Comparison of ENCODE assay signal across 14 cellular contexts in genomic region chr5:112869948-112870347, GRCh38. TPM values are rescaled to one million over a fixed set of nuclear protein-coding genes. Genes with fewer than 3 reads are reported as not detected.
DNase-seq lines count a peak whose midpoint lies in the region; ATAC-seq and TF ChIP-seq lines count a peak whose summit lies in the region.
"Had no signal": no experiment of that assay in that cellular context is flagged by ENCODE, and none has a peak within 500 bp of the region (broad histone marks: within the 10 kb centered on the region; RNA-seq: fewer than 3 reads in every experiment).

No MANE protein-coding gene starts in this region.

- H3K27ac Mint-ChIP-seq in Calu3 (ENCODE audit: unreplicated experiment): no peak overlapping the region

- no peak overlapping the region for H3K4me3 Mint-ChIP-seq in Calu3 (ENCODE audit: low read depth, unreplicated experiment)
- H3K4me3 Mint-ChIP-seq: natural killer cell had no signal

- H3K27me3 Mint-ChIP-seq in Calu3 (ENCODE audit: unreplicated experiment): no peaks in the 10 kb centered on the region

- no peaks in the 10 kb centered on the region for H3K9me3 Mint-ChIP-seq in Calu3 (ENCODE audit: low read depth, unreplicated experiment)
- H3K9me3 Mint-ChIP-seq: natural killer cell had no signal

- H3K36me3 Mint-ChIP-seq in Calu3 (ENCODE audit: insufficient read depth, unreplicated experiment): peaks cover 65% of the 10 kb centered on the region

- peak overlapping the region; percentile 75 for H3K27ac ChIP-seq in VCaP
- H3K27ac ChIP-seq: spleen, WERI-Rb-1 had no signal

- DNase-seq in NCI-H2196 treated with DMSO at 0.1 percent for 48 hours (lab: John Stamatoyannopoulos, UW; ENCODE audit: unreplicated experiment) (no peak), NCI-H345 (lab: John Stamatoyannopoulos, UW) (no peak), Calu3 (no peak)
- DNase-seq in stimulated activated naive CD4-positive, alpha-beta T cell (lab: John Stamatoyannopoulos, UW): no peak
- DNase-seq: anterior cingulate cortex, DMS 273 treated with DMSO at 0.1 percent for 48 hours, natural killer cell, NCI-H187, spleen, WERI-Rb-1 had no signal

- H3K4me1 Mint-ChIP-seq in Calu3 (ENCODE audit: low read depth, unreplicated experiment): no peaks in the 10 kb centered on the region

- ATAC-seq in GM18499 (IDR thresholded peaks at IDR 0.05; ENCODE audit: insufficient read depth, unreplicated experiment) (peak; percentile 65), GM19463 (IDR thresholded peaks at IDR 0.05; ENCODE audit: unreplicated experiment) (peak; percentile 80), HG02973 (IDR thresholded peaks at IDR 0.05; ENCODE audit: unreplicated experiment) (peak; percentile 90)
- ATAC-seq: natural killer cell had no signal

- CTCF ChIA-PET in Calu3 (lab: Charles Lee): interaction anchor here (0.6 kb wide), 1 partner anchor 140 kb away, joined by 6 read pairs; no protein-coding TSS in a partner anchor

- intact Hi-C loops in Calu3 (cut with micrococcal nuclease; ENCODE audit: unreplicated experiment): loop anchor here (10.0 kb wide), 1 partner anchor 95 kb away; no protein-coding TSS in a partner anchor

- BruUV-seq in Calu3 (replicated peaks; lab: Mats Ljungman, UMichigan): no TSS peak

- TF ChIP-seq CTCF in VCaP (conservative IDR thresholded peaks at IDR 0.05) (no peak), Calu3 (IDR thresholded peaks at IDR 0.05; ENCODE audit: unreplicated experiment) (no peak)

RNA-seq across cellular contexts. Expression of gene SRP19, which starts 8.9 kb away (rescaled TPM):
- total RNA-seq in Calu3 (2022): 65.5 and 67.0 TPM in 2 replicates

RNA-seq across cellular contexts. Expression of gene REEP5, which starts 52.1 kb away (rescaled TPM):
- total RNA-seq in Calu3 (2022): 123 and 130 TPM in 2 replicates
